Comparison of ENCODE assay signal across 8 cellular contexts in genomic region chr16:75464130-75464918, GRCh38. TPM values are rescaled to one million over a fixed set of nuclear protein-coding genes. Genes with fewer than 3 reads are reported as not detected.
A peak's percentile ranks its signal among the peaks of the same experiment; 100 is the strongest.
DNase-seq lines count a peak whose midpoint lies in the region; ATAC-seq, FAIRE-seq and TF ChIP-seq lines count a peak whose summit lies in the region.

TMEM170A (minus strand) TSS chr16:75464689; CDS start chr16:75464600, 89 bp downstream.

- no peaks in the 10 kb centered on the region for H3K9me3 Mint-ChIP-seq in activated CD8-positive, alpha-beta memory T cell treated with anti-CD3 and anti-CD28 coated beads, Interleukin-2, amount 10 ng/mL, durations not matched to agents 7 days and 5 days (ENCODE audit: low read depth)

- peaks cover 37% of the 10 kb centered on the region for H3K79me2 ChIP-seq in mesendoderm (ENCODE audit: control insufficient read depth, insufficient read depth, low read length)

- H3K9ac ChIP-seq in HUES48 (ENCODE audit: low read depth, low read length) = peak within 1 kb of the TSS; percentile 84
- peak within 1 kb of the TSS; percentile 99 for H3K9ac ChIP-seq in NT2/D1 (ENCODE audit: insufficient read length, low read depth)
- H3K9ac ChIP-seq in endocrine pancreas (ENCODE audit: control insufficient read depth, insufficient read depth, low read length) = peak within 1 kb of the TSS; percentile 55
- H3K9ac ChIP-seq in mesendoderm (ENCODE audit: low read length) = peak within 1 kb of the TSS; percentile 97

- H3K4me3 Mint-ChIP-seq in activated CD8-positive, alpha-beta memory T cell treated with anti-CD3 and anti-CD28 coated beads, Interleukin-2, amount 10 ng/mL, durations not matched to agents 7 days and 5 days = peak within 1 kb of the TSS; percentile 90

- H3K4me2 ChIP-seq in mesendoderm (ENCODE audit: low read length) = peak within 1 kb of the TSS; percentile 43

- peak within 1 kb of the TSS; percentile 86 for H3K27ac Mint-ChIP-seq in activated CD8-positive, alpha-beta memory T cell treated with anti-CD3 and anti-CD28 coated beads, Interleukin-2, amount 10 ng/mL, durations not matched to agents 7 days and 5 days

- H3K27ac ChIP-seq in HUES48 (ENCODE audit: low read depth, low read length) (peak within 1 kb of the TSS; percentile 93), mesendoderm (ENCODE audit: low read depth, low read length) (peak within 1 kb of the TSS; percentile 68)

- peak within 1 kb of the TSS; percentile 57 for H3K18ac ChIP-seq in mesendoderm (ENCODE audit: low read length)

- H3K23ac ChIP-seq in mesendoderm (ENCODE audit: low read length) = peak within 1 kb of the TSS; percentile 94

- peak; percentile 90 for ATAC-seq in GM21390 (IDR thresholded peaks at IDR 0.05; ENCODE audit: unreplicated experiment)
- ATAC-seq in activated CD8-positive, alpha-beta memory T cell treated with anti-CD3 and anti-CD28 coated beads, Interleukin-2, amount 10 ng/mL, durations not matched to agents 7 days and 5 days = peak; percentile 96

- H2AK5ac ChIP-seq in mesendoderm (ENCODE audit: low read length) = no peak within 1 kb of the TSS

- H3K4ac ChIP-seq in mesendoderm (ENCODE audit: low read depth, low read length) = peak within 1 kb of the TSS; percentile 83

- H2BK15ac ChIP-seq in mesendoderm (replicated peaks; ENCODE audit: low read depth) = no peak within 1 kb of the TSS

- H3K9me3 ChIP-seq in HUES48 (ENCODE audit: control insufficient read depth, insufficient read depth, low read length) (no peaks in the 10 kb centered on the region), NT2/D1 (ENCODE audit: insufficient read depth, low read length) (no peaks in the 10 kb centered on the region; the same call in 1 of the 2 replicates), endocrine pancreas (ENCODE audit: control insufficient read depth, low read length) (no peaks in the 10 kb centered on the region)

- peaks cover 6% of the 10 kb centered on the region; the same call in 1 of the 2 replicates for H3K4me1 ChIP-seq in HUES48 (ENCODE audit: control insufficient read depth, insufficient read depth, low read length)
- peaks cover 6% of the 10 kb centered on the region for H3K4me1 ChIP-seq in NT2/D1 (ENCODE audit: insufficient read depth, insufficient read length)
- peaks cover 9% of the 10 kb centered on the region for H3K4me1 ChIP-seq in endocrine pancreas (ENCODE audit: control insufficient read depth, insufficient read depth, low read length)
- no peaks in the 10 kb centered on the region for H3K4me1 ChIP-seq in mesendoderm (ENCODE audit: control insufficient read depth, low read depth, low read length)

- DNase-seq in D721Med (ENCODE audit: insufficient read length, low spot score) (peak; percentile 51), NT2/D1 (ENCODE audit: low read depth, low spot score) (peak; percentile 98), mesendoderm (peak; percentile 99)
- DNase-seq in activated CD8-positive, alpha-beta memory T cell treated with anti-CD3 and anti-CD28 coated beads, Interleukin-2, amount 10 ng/mL, durations not matched to agents 7 days and 5 days = peak; percentile 99
- DNase-seq in stimulated activated CD8-positive, alpha-beta memory T cell treated with anti-CD3 and anti-CD28 coated beads, Interleukin-15, amount 100 ng/mL, for 1 hour (ENCODE audit: low read depth) = peak; percentile 96

- TF ChIP-seq CTCF in D721Med (IDR thresholded peaks at IDR 0.05; ENCODE audit: insufficient read depth, missing control alignments) = peak; percentile 99

- H3K4me3 ChIP-seq in HUES48 (ENCODE audit: low read depth, low read length) (peak within 1 kb of the TSS; percentile 93), NT2/D1 (ENCODE audit: insufficient read length, low read depth) (peak within 1 kb of the TSS; percentile 97), endocrine pancreas (ENCODE audit: control insufficient read depth, insufficient read depth, low read length) (peak within 1 kb of the TSS; percentile 46), mesendoderm (ENCODE audit: low read length) (peak within 1 kb of the TSS; percentile 88)

- H3K27me3 ChIP-seq in HUES48 (ENCODE audit: control insufficient read depth, insufficient read depth, low read length) = no peaks in the 10 kb centered on the region
- H3K27me3 ChIP-seq in NT2/D1 (ENCODE audit: insufficient read depth, insufficient read length) = no peaks in the 10 kb centered on the region
- H3K27me3 ChIP-seq in endocrine pancreas (ENCODE audit: control insufficient read depth, insufficient read depth, low read length) = no peaks in the 10 kb centered on the region
- H3K27me3 ChIP-seq in mesendoderm (ENCODE audit: insufficient read depth, low read length, poor library complexity) = no peaks in the 10 kb centered on the region

- H2BK5ac ChIP-seq in mesendoderm (ENCODE audit: low read length) = peak within 1 kb of the TSS; percentile 95

- H3K56ac ChIP-seq in mesendoderm (ENCODE audit: low read length) = peak within 1 kb of the TSS; percentile 98

- peaks cover 7% of the 10 kb centered on the region for H3K79me1 ChIP-seq in mesendoderm (ENCODE audit: low read length)

- H3K36me3 Mint-ChIP-seq in activated CD8-positive, alpha-beta memory T cell treated with anti-CD3 and anti-CD28 coated beads, Interleukin-2, amount 10 ng/mL, durations not matched to agents 7 days and 5 days = peaks cover 18% of the 10 kb centered on the region

- H4K8ac ChIP-seq in mesendoderm (ENCODE audit: low read depth, low read length) = no peak within 1 kb of the TSS

- no peaks in the 10 kb centered on the region for H3K27me3 Mint-ChIP-seq in activated CD8-positive, alpha-beta memory T cell treated with anti-CD3 and anti-CD28 coated beads, Interleukin-2, amount 10 ng/mL, durations not matched to agents 7 days and 5 days

- H3K36me3 ChIP-seq in HUES48 (ENCODE audit: control insufficient read depth, insufficient read depth, low read length) = no peaks in the 10 kb centered on the region
- H3K36me3 ChIP-seq in NT2/D1 (ENCODE audit: insufficient read depth, insufficient read length, low read length) = peaks cover 18% of the 10 kb centered on the region
- no peaks in the 10 kb centered on the region for H3K36me3 ChIP-seq in endocrine pancreas (ENCODE audit: control insufficient read depth, insufficient read depth, low read length)
- no peaks in the 10 kb centered on the region for H3K36me3 ChIP-seq in mesendoderm (ENCODE audit: control insufficient read depth, insufficient read depth, low read length)

- no peak within 1 kb of the TSS for H2BK120ac ChIP-seq in mesendoderm (ENCODE audit: low read depth, low read length)

- H4K5ac ChIP-seq in mesendoderm (ENCODE audit: low read length) = no peak within 1 kb of the TSS

- CTCF ChIA-PET in activated CD8-positive, alpha-beta memory T cell treated with anti-CD3 and anti-CD28 coated beads, Interleukin-2, amount 10 ng/mL, durations not matched to agents 7 days and 5 days (lab: Charles Lee) = interaction anchor here (0.7 to 3.5 kb wide), 36 partner anchors 8 to 302 kb away, joined by 3 to 45 read pairs (median 5); partner anchors contain the start of genes ADAT1, CFDP1, CHST6 and GABARAPL2

- no CpG with 5 or more reads among the region's 89 CpGs for WGBS in mesendoderm (ENCODE audit: extremely low coverage, insufficient coverage, low lambda C conversion rate)

- no peak for FAIRE-seq in D721Med (lab: Jason Lieb, UNC)

- peaks cover 46% of the 10 kb centered on the region for H3K4me1 Mint-ChIP-seq in activated CD8-positive, alpha-beta memory T cell treated with anti-CD3 and anti-CD28 coated beads, Interleukin-2, amount 10 ng/mL, durations not matched to agents 7 days and 5 days

RNA-seq across cellular contexts. Expression of gene TMEM170A, which starts in this region (rescaled TPM):
- total RNA-seq in activated CD8-positive, alpha-beta memory T cell treated with anti-CD3 and anti-CD28 coated beads, Interleukin-2, amount 10 ng/mL, durations not matched to agents 7 days and 5 days = 10 to 100 TPM; 31.1 to 33.7 TPM
- 25.7 TPM for polyA plus RNA-seq in mesendoderm (2013, experiment 1 of 2)
- 26.3 TPM for polyA plus RNA-seq in mesendoderm (2013, experiment 2 of 2)

Comparison
In these comparisons a context has a peak if more than half of its experiments do, and no peak if none do; other contexts are left out.
1. Peak in every context shown above with its lines: DNase-seq, ATAC-seq, H3K4me3 ChIP-seq and H3K27ac ChIP-seq.
2. H3K4me3 ChIP-seq: peak in every context shown above with its lines; median percentile 97 in NT2/D1; 93 in HUES48; 88 in mesendoderm; 46 in endocrine pancreas.